11 cellular contexts compared by ENCODE assay signal in the genomic region with DNA sequence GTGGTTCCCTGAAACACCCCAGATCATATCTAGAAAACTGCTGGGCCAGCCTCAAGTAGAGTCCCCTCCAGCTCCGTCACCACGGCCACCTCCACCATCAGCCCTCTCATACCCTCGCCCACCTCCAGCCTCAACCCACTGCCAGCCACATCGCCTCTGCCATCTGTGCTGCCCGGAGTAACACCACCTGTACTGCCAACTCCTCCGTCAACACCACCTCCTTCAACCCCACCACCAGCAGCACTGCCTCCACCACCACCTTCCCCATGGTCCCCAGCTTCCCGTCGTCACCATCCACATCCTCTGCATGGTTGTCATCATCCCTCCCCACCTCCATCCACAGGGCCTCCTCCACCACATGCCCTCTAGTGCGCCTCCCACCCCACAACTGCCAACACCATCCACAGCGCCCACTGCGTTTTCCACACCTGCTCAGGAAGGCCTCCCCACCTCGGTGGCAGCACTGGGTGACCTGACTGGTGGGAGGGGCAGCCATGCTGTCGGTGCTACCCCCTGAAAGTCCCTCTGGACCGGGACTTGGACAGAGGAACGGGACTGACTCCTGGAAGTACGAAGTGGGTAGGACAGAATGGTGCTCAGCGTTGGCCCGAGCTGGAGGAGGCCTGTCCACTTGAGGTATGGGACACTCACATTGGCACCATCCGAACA. TPM values are rescaled to one million over a fixed set of nuclear protein-coding genes. Genes with fewer than 3 reads are reported as not detected.
DNase-seq lines count a peak whose midpoint lies in the region; ATAC-seq, FAIRE-seq and TF ChIP-seq lines count a peak whose summit lies in the region.
"Had no signal": no experiment of that assay in that cellular context is flagged by ENCODE, and none has a peak within 500 bp of the region (broad histone marks: within the 10 kb centered on the region; RNA-seq: fewer than 3 reads in every experiment).

No MANE protein-coding gene starts in this region.

- 88% methylated on average over 10 of the region's 19 CpGs; no CpG with 5 or more reads in 1 of the 2 experiments for WGBS in IMR-90 (ENCODE audit: extremely low coverage in 2 of 2, insufficient read length in 1 of 2), 2 experiments
- WGBS in liver, result 86% methylated on average over 19 of the region's 19 CpGs

- TF ChIP-seq RAD21 in IMR-90 (IDR thresholded peaks at IDR 0.05; ENCODE audit: low read length), result no peak
- TF ChIP-seq RAD21 in liver (IDR thresholded peaks at IDR 0.05), result no peak

- H2AK9ac ChIP-seq in IMR-90 (replicated peaks; ENCODE audit: low read depth, low read length, poor library complexity), result no peak overlapping the region

- peak overlapping the region; percentile 23 for H3K4me3 Mint-ChIP-seq in astrocyte (ENCODE audit: unreplicated experiment)

- no peak for TF ChIP-seq CTCF in IMR-90 (conservative IDR thresholded peaks at IDR 0.05; ENCODE audit: low read depth, low read length)
- no peak for TF ChIP-seq CTCF in astrocyte (IDR thresholded peaks at IDR 0.05; ENCODE audit: insufficient read depth, low read depth, low read length)
- TF ChIP-seq CTCF in liver (IDR thresholded peaks at IDR 0.05; ENCODE audit: low read depth, low read length, missing input control), result no peak

- H2BK20ac ChIP-seq in IMR-90 (ENCODE audit: low read depth, low read length), result no peak overlapping the region

- no TSS peak for BruUV-seq in IMR-90 (replicated peaks; lab: Mats Ljungman, UMichigan)

- H3K9ac ChIP-seq in IMR-90 (ENCODE audit: low read depth, low read length) (no peak overlapping the region; the same call in 1 of the 2 replicates), astrocyte (ENCODE audit: low read length) (no peak overlapping the region), liver (ENCODE audit: low read depth in 1 of 2, low read length in 2 of 2) (peak overlapping the region in 1 of 2 donors; percentile 17)

- H3K27ac ChIP-seq in IMR-90 (ENCODE audit: insufficient read depth, low read length), result no peak overlapping the region
- no peak overlapping the region for H3K27ac ChIP-seq in astrocyte (ENCODE audit: low read depth, low read length)
- H3K27ac ChIP-seq in liver (ENCODE audit: low read depth in 1 of 2, low read length in 2 of 2), result peak overlapping the region in 1 of 2 donors; percentile 47

- H3K9me3 Mint-ChIP-seq in astrocyte (ENCODE audit: unreplicated experiment), result peaks cover 24% of the 10 kb centered on the region

- no peak for TF ChIP-seq POLR2A in IMR-90 (IDR thresholded peaks at IDR 0.05; ENCODE audit: low read depth, low read length)

- 0 out of 2 replicates have a peak overlapping the region, but pooled peaks have one; percentile 13 for H2AK5ac ChIP-seq in IMR-90 (ENCODE audit: low read depth, low read length)

- H4K20me1 ChIP-seq in IMR-90 (ENCODE audit: insufficient read depth, low read length), result no peaks in the 10 kb centered on the region
- peaks cover 18% of the 10 kb centered on the region for H4K20me1 ChIP-seq in astrocyte (ENCODE audit: insufficient read depth, low read length)

- H2BK120ac ChIP-seq in IMR-90 (ENCODE audit: low read depth, low read length), result no peak overlapping the region

- H3K4me1 ChIP-seq in IMR-90 (ENCODE audit: control insufficient read depth, insufficient read depth, low read length), result peaks cover 17% of the 10 kb centered on the region; the same call in 1 of the 2 replicates
- H3K4me1 ChIP-seq in astrocyte (ENCODE audit: insufficient read depth, low read length), result peaks cover 8% of the 10 kb centered on the region
- H3K4me1 ChIP-seq in liver (ENCODE audit: control insufficient read depth in 4 of 4, insufficient read depth in 4 of 4, low read length in 3 of 4), result peaks cover 18 to 59% (median 45%) of the 10 kb centered on the region in 4 donors

- peaks cover 2% of the 10 kb centered on the region for H3K36me3 Mint-ChIP-seq in astrocyte (ENCODE audit: low read depth, unreplicated experiment)

- no peaks in the 10 kb centered on the region for H3K4me1 Mint-ChIP-seq in astrocyte (ENCODE audit: low read depth, unreplicated experiment)

- H3K9me1 ChIP-seq in IMR-90 (ENCODE audit: insufficient read depth, low read length), result peaks cover 3% of the 10 kb centered on the region; the same call in 1 of the 2 replicates

- H3K23ac ChIP-seq in IMR-90 (ENCODE audit: low read depth, low read length), result no peak overlapping the region

- peaks cover 47% of the 10 kb centered on the region for H3K27me3 Mint-ChIP-seq in astrocyte (ENCODE audit: low read depth, unreplicated experiment)

- H3K4me3 ChIP-seq in IMR-90 (ENCODE audit: insufficient read depth, low read depth, low read length) (peak overlapping the region; percentile 55; the same call in 1 of the 2 replicates), astrocyte (ENCODE audit: insufficient read depth, low read depth, low read length) (no peak overlapping the region), liver (ENCODE audit: low read depth in 1 of 3, low read length in 3 of 3) (peak overlapping the region; percentile 25 to 77 (median 67))

- H3K4me2 ChIP-seq in IMR-90 (ENCODE audit: low read depth, low read length), result peak overlapping the region; percentile 75; the same call in 1 of the 2 replicates
- H3K4me2 ChIP-seq in astrocyte (ENCODE audit: low read length), result peak overlapping the region; percentile 91

- no peak overlapping the region for H3K27ac Mint-ChIP-seq in astrocyte (ENCODE audit: unreplicated experiment)

- DNase-seq in IMR-90 (no peak), astrocyte (ENCODE audit: low read depth) (no peak), cerebellar nuclear complex (lab: John Stamatoyannopoulos, UW) (no peak), globus pallidus (ENCODE audit: low spot score) (no peak)
- DNase-seq in stimulated activated naive CD8-positive, alpha-beta T cell treated with anti-CD3 and anti-CD28 coated beads, Interleukin-15, Interleukin-2, amounts not matched to agents 100 U/mL and 50 U/mL, for 24 hours, result peak; percentile 3
- DNase-seq: NCI-H1694; stimulated activated CD4-positive, alpha-beta T cell treated with anti-CD3 and anti-CD28 coated beads, Interleukin-1b, Interleukin-23, amount 100 ng/mL, for 48 hours had no signal

- no peaks in the 10 kb centered on the region; a peak in 1 of 4 replicates for H3K79me1 ChIP-seq in IMR-90 (ENCODE audit: low read depth in 1 of 2, low read length in 2 of 2)

- H3K56ac ChIP-seq in IMR-90 (ENCODE audit: extremely low read depth, insufficient read depth, low read length), result no peak overlapping the region

- dilution Hi-C loops in IMR-90 (cut with HindIII; ENCODE audit: low sequenced_read_pairs, unreplicated experiment), result no loop called here

- intact Hi-C loops in IMR-90 (cut with micrococcal nuclease), result loop anchor here (2.0 to 10.0 kb wide), 3 partner anchors 85 to 435 kb away; a partner anchor contains a TSS

- H2AFZ ChIP-seq in IMR-90 (replicated peaks; ENCODE audit: low read length, poor library complexity), result peak overlapping the region; percentile 59
- H2AFZ ChIP-seq in astrocyte (ENCODE audit: low read depth, low read length), result no peak overlapping the region

- ATAC-seq in IMR-90 (ENCODE audit: low read depth), result no peak
- ATAC-seq in stimulated activated naive CD8-positive, alpha-beta T cell treated with anti-CD3 and anti-CD28 coated beads, Interleukin-15, Interleukin-2, amounts not matched to agents 100 U/mL and 50 U/mL, for 24 hours, result no peak
- no peak for ATAC-seq in GM19463 (IDR thresholded peaks at IDR 0.05; ENCODE audit: unreplicated experiment)
- no peak for ATAC-seq in HG02759 (IDR thresholded peaks at IDR 0.05; ENCODE audit: unreplicated experiment)

- no peak overlapping the region for H3K18ac ChIP-seq in IMR-90 (ENCODE audit: low read depth, low read length)

- H4K8ac ChIP-seq in IMR-90 (ENCODE audit: low read depth in 2 of 2, low read length in 2 of 2), result no peak overlapping the region

- no peaks in the 10 kb centered on the region for H3K27me3 ChIP-seq in IMR-90 (ENCODE audit: control insufficient read depth, insufficient read depth, low read length)
- H3K27me3 ChIP-seq in astrocyte (ENCODE audit: insufficient read depth, low read length), result no peaks in the 10 kb centered on the region
- H3K27me3 ChIP-seq in liver (ENCODE audit: control insufficient read depth in 4 of 4, insufficient read depth in 4 of 4, low read length in 3 of 4), result no peaks in the 10 kb centered on the region

- H3K4ac ChIP-seq in IMR-90 (ENCODE audit: low read depth, low read length), result no peak overlapping the region

- CTCF ChIA-PET in IMR-90 (lab: Yijun Ruan, JAX), result interaction anchor here (0.7 kb wide), 1 partner anchor 85 kb away, joined by 3 read pairs; no protein-coding TSS in a partner anchor

- H2BK15ac ChIP-seq in IMR-90 (ENCODE audit: low read depth, low read length), result no peak overlapping the region

- H4K91ac ChIP-seq in IMR-90 (ENCODE audit: insufficient read depth, low read depth, low read length), result no peak overlapping the region

- FAIRE-seq in astrocyte (lab: Jason Lieb, UNC), result no peak
- FAIRE-seq: TTC549 had no signal

- peaks cover 36% of the 10 kb centered on the region for H3K36me3 ChIP-seq in IMR-90 (ENCODE audit: control insufficient read depth, insufficient read depth, low read length)
- H3K36me3 ChIP-seq in astrocyte (ENCODE audit: insufficient read depth, low read length), result no peaks in the 10 kb centered on the region
- peaks cover 0 to 9% (median 3%) of the 10 kb centered on the region in 4 donors for H3K36me3 ChIP-seq in liver (ENCODE audit: control insufficient read depth in 4 of 4, insufficient read depth in 3 of 4, low read depth in 1 of 4, low read length in 3 of 4)

- no peaks in the 10 kb centered on the region for H3K79me2 ChIP-seq in astrocyte (ENCODE audit: insufficient read depth, low read length)

- H3K14ac ChIP-seq in IMR-90 (replicated peaks; ENCODE audit: low read depth, low read length), result no peak overlapping the region

- in situ Hi-C loops in IMR-90 (cut with MboI; ENCODE audit: low sequenced_read_pairs), result no loop called here

- H3K9me3 ChIP-seq in IMR-90 (ENCODE audit: control insufficient read depth, insufficient read depth, low read length) (peaks cover 14% of the 10 kb centered on the region), astrocyte (ENCODE audit: insufficient read depth, low read depth, low read length) (peaks cover 13% of the 10 kb centered on the region), liver (ENCODE audit: control insufficient read depth in 4 of 4, low read length in 3 of 4) (peaks cover 5 to 10% (median 8%) of the 10 kb centered on the region in 4 donors)

- H2BK5ac ChIP-seq in IMR-90 (ENCODE audit: low read depth, low read length, poor library complexity, severe bottlenecking), result no peak overlapping the region

- no peak overlapping the region for H4K5ac ChIP-seq in IMR-90 (ENCODE audit: low read depth, low read length)

- POLR2A ChIA-PET in IMR-90 (lab: Charles Lee; ENCODE audit: unreplicated experiment), result no interaction called here

TF ChIP-seq in IMR-90, 13 proteins besides CTCF, POLR2A, EP300 and RAD21 (continues in another document):
- no peak for TF ChIP-seq MAZ (IDR thresholded peaks at IDR 0.05; ENCODE audit: borderline replicate concordance, low read depth, low read length)

RNA-seq across cellular contexts. Expression of a gene that starts 1.6 kb away (rescaled TPM):
- total RNA-seq in IMR-90 (2012; rRNA removed) (1.1 and 1.4 TPM in 2 replicates), astrocyte (0.23 and 0.48 TPM in 2 replicates), liver (10 to 100 TPM in 1 of 2 donors, under 1 TPM in 1; 0.65 to 18.1 TPM)
- polyA plus RNA-seq in IMR-90 (2012; rRNA removed) (3.4 and 3.7 TPM in 2 replicates), liver (1 to 10 TPM; 2.6 to 3.0 TPM)
- 1.3 and 3.9 TPM in 2 replicates for polyA plus RNA-seq in IMR-90 (2012; cell fraction: cytosol; rRNA removed)
- 6.6 and 15.0 TPM in 2 replicates for polyA plus RNA-seq in IMR-90 (2012; cell fraction: nucleus; rRNA removed; ENCODE audit: low replicate concordance)
